9 cellular contexts compared by ENCODE assay signal in genomic region chr3:191290311-191291025, GRCh38. TPM values are rescaled to one million over a fixed set of nuclear protein-coding genes. Genes with fewer than 3 reads are reported as not detected.
DNase-seq lines count a peak whose midpoint lies in the region; ATAC-seq and TF ChIP-seq lines count a peak whose summit lies in the region.
"Had no signal": no experiment of that assay in that cellular context is flagged by ENCODE, and none has a peak within 500 bp of the region (broad histone marks: within the 10 kb centered on the region; RNA-seq: fewer than 3 reads in every experiment).

No MANE protein-coding gene starts in this region.

- H3K36me3 ChIP-seq in left ventricle myocardium inferior: no peaks in the 10 kb centered on the region

- peak overlapping the region; percentile 44 for H3K27ac ChIP-seq in left ventricle myocardium inferior (replicated peaks)
- H3K27ac ChIP-seq: epithelial cell of prostate had no signal

- no peaks in the 10 kb centered on the region for H3K36me3 Mint-ChIP-seq in activated naive CD8-positive, alpha-beta T cell treated with anti-CD3 and anti-CD28 coated beads, Interleukin-2, amount 50 U/mL, for 24 hours (ENCODE audit: low read depth)

- peak overlapping the region; percentile 10 for H3K27ac Mint-ChIP-seq in activated naive CD8-positive, alpha-beta T cell treated with anti-CD3 and anti-CD28 coated beads, Interleukin-2, amount 50 U/mL, for 24 hours

- H3K27me3 Mint-ChIP-seq in activated naive CD8-positive, alpha-beta T cell treated with anti-CD3 and anti-CD28 coated beads, Interleukin-2, amount 50 U/mL, for 24 hours: no peaks in the 10 kb centered on the region

- no peak for DNase-seq in left ventricle myocardium inferior
- no peak for DNase-seq in cardiac septum (ENCODE audit: low spot score)
- DNase-seq in activated naive CD8-positive, alpha-beta T cell treated with anti-CD3 and anti-CD28 coated beads, Interleukin-2, amount 50 U/mL, for 24 hours: no peak
- DNase-seq in NCI-H1694 treated with DMSO at 0.1 percent for 48 hours (lab: John Stamatoyannopoulos, UW): no peak
- DNase-seq in amygdala (lab: John Stamatoyannopoulos, UW): no peak
- DNase-seq in activated CD4-positive, alpha-beta T cell treated with anti-CD3 and anti-CD28 coated beads, Interleukin-2, amount 50 U/mL, for 4 hours: no peak
- DNase-seq in activated CD4-positive, alpha-beta T cell treated with anti-CD3 and anti-CD28 coated beads for 1 hour: no peak

- no peak for TF ChIP-seq CTCF in left ventricle myocardium inferior (IDR thresholded peaks at IDR 0.05; ENCODE audit: borderline replicate concordance)

- intact Hi-C loops in left ventricle myocardium inferior (cut with micrococcal nuclease) (no loop called here), cardiac septum (cut with DNase I) (no loop called here)

- H3K9me3 ChIP-seq in left ventricle myocardium inferior (replicated peaks): peaks cover 7% of the 10 kb centered on the region

- peak; percentile 70 for ATAC-seq in HG03095 (IDR thresholded peaks at IDR 0.05; ENCODE audit: unreplicated experiment)
- no peak for ATAC-seq in activated naive CD8-positive, alpha-beta T cell treated with anti-CD3 and anti-CD28 coated beads, Interleukin-2, amount 50 U/mL, for 24 hours

- peaks cover 5% of the 10 kb centered on the region for H3K4me1 ChIP-seq in left ventricle myocardium inferior

- H3K4me1 Mint-ChIP-seq in activated naive CD8-positive, alpha-beta T cell treated with anti-CD3 and anti-CD28 coated beads, Interleukin-2, amount 50 U/mL, for 24 hours: peaks cover 10% of the 10 kb centered on the region

- H3K9me3 Mint-ChIP-seq in activated naive CD8-positive, alpha-beta T cell treated with anti-CD3 and anti-CD28 coated beads, Interleukin-2, amount 50 U/mL, for 24 hours: no peaks in the 10 kb centered on the region

- no peaks in the 10 kb centered on the region for H3K27me3 ChIP-seq in left ventricle myocardium inferior (ENCODE audit: low read depth)

- peak overlapping the region; percentile 28 for H3K4me3 ChIP-seq in left ventricle myocardium inferior

- no peak overlapping the region for H3K4me3 Mint-ChIP-seq in activated naive CD8-positive, alpha-beta T cell treated with anti-CD3 and anti-CD28 coated beads, Interleukin-2, amount 50 U/mL, for 24 hours

RNA-seq across cellular contexts. Expression of gene CCDC50, which starts 38.7 kb away (rescaled TPM):
- total RNA-seq in left ventricle myocardium inferior (52.1 TPM), cardiac septum (51.0 TPM)

RNA-seq across cellular contexts. Expression of gene UTS2B, which starts 39.9 kb away (rescaled TPM):
- total RNA-seq in left ventricle myocardium inferior: 0.47 TPM
- not detected for total RNA-seq in cardiac septum
